Comparison of ENCODE assay signal across 1 cellular context in the genomic region with DNA sequence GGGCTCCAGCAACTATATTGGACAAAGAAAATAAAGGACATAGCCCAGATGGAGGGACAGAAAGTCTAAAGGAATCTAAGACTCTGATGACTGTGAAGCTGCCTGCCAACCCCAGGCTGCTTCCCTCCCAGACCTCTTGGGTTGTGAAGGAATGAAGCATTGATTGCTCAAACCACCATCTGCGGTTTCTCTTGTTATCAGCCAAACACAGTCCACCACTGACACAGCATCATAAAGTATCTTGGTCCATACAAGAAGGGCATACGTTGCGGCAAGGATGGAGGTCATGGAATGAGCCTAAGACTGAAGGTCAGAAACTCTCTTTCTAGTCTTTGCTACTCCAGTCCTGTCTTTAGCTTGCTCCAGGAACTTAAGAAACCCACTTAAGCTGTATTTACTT.
TF ChIP-seq lines count a peak whose summit lies in the region.

No MANE protein-coding gene starts in this region.

TF ChIP-seq in K562, 482 proteins besides CTCF, POLR2A, EP300 and RAD21 (continued from another document and continues in another):
- TF ChIP-seq STAT5A (IDR thresholded peaks at IDR 0.05; ENCODE audit: borderline replicate concordance, low read length) (peak; percentile 71; the same call in 1 of the 2 replicates), LCOR (CRISPR knock-in tag; IDR thresholded peaks at IDR 0.05) (peak; percentile 78; the same call in 1 of the 2 replicates), MCM2 (IDR thresholded peaks at IDR 0.05; ENCODE audit: low read depth) (no peak), TEAD4 (IDR thresholded peaks at IDR 0.05; ENCODE audit: low read length) (peak; percentile 95), TEAD4 (CRISPR knock-in tag; IDR thresholded peaks at IDR 0.05; ENCODE audit: borderline replicate concordance) (no peak), ZNF143 (CRISPR knock-in tag; IDR thresholded peaks at IDR 0.05) (no peak), CBX5 (IDR thresholded peaks at IDR 0.05; ENCODE audit: borderline replicate concordance, low read depth) (no peak), NCOA6 (IDR thresholded peaks at IDR 0.05) (no peak), POLR3A (IDR thresholded peaks at IDR 0.05; ENCODE audit: borderline replicate concordance, extremely low read depth, insufficient read depth, insufficient read length) (no peak), CBX3 (IDR thresholded peaks at IDR 0.05; ENCODE audit: borderline replicate concordance in 1 of 2, low read length in 2 of 2) (0 out of 3 replicates have a peak, but pooled peaks of 1 of the 2 experiments have one; percentile 23), CBFA2T3 (IDR thresholded peaks at IDR 0.05) (peak; percentile 92), TAF1 (IDR thresholded peaks at IDR 0.05; ENCODE audit: control insufficient read depth, extremely low read depth, insufficient read depth, low read length, severe bottlenecking) (no peak), SMARCE1 (IDR thresholded peaks at IDR 0.05) (peak; percentile 54; the same call in 1 of the 2 replicates), DPF2 (IDR thresholded peaks at IDR 0.05) (peak; percentile 78), RNF2 (IDR thresholded peaks at IDR 0.05) (peak; percentile 46; the same call in 1 of the 2 replicates), HNRNPH1 (optimal IDR thresholded peaks at IDR 0.05; ENCODE audit: low read depth, low read length) (no peak), ATF1 (CRISPR knock-in tag; IDR thresholded peaks at IDR 0.05) (no peak), ATF1 (tag; IDR thresholded peaks at IDR 0.05) (peak; percentile 27; the same call in 1 of the 2 replicates), ZNF311 (CRISPR knock-in tag; IDR thresholded peaks at IDR 0.05) (no peak), MTA2 (IDR thresholded peaks at IDR 0.05; ENCODE audit: low read depth) (peak; percentile 61), KLF16 (IDR thresholded peaks at IDR 0.05) (peak; percentile 86), CTBP1 (IDR thresholded peaks at IDR 0.05; ENCODE audit: borderline replicate concordance) (peak; percentile 100), ZEB2 (IDR thresholded peaks at IDR 0.05) (peak; percentile 67), NEUROD1 (IDR thresholded peaks at IDR 0.05; ENCODE audit: borderline replicate concordance, low read depth, low read length, partially characterized antibody) (peak; percentile 47), IFI16 (CRISPR knock-in tag; IDR thresholded peaks at IDR 0.05) (no peak), NFE2 (IDR thresholded peaks at IDR 0.05; ENCODE audit: low read depth) (peak; percentile 87), DNMT1 (IDR thresholded peaks at IDR 0.05) (no peak), GABPB1 (CRISPR knock-in tag; IDR thresholded peaks at IDR 0.05) (no peak), PML (IDR thresholded peaks at IDR 0.05; ENCODE audit: low read length) (peak; percentile 81; the same call in 1 of the 2 replicates), HNRNPUL1 (IDR thresholded peaks at IDR 0.05; ENCODE audit: low read length) (no peak), FOXK1 (CRISPR knock-in tag; IDR thresholded peaks at IDR 0.05; ENCODE audit: borderline replicate concordance) (no peak), ILK (tag; IDR thresholded peaks at IDR 0.05; ENCODE audit: borderline replicate concordance, low read depth) (no peak), NR2C1 (IDR thresholded peaks at IDR 0.05) (no peak), NR2C1 (tag; IDR thresholded peaks at IDR 0.05) (peak; percentile 55), ZBTB1 (CRISPR knock-in tag; IDR thresholded peaks at IDR 0.05; ENCODE audit: borderline replicate concordance, low read depth) (peak; percentile 61; the same call in 1 of the 2 replicates), NR1H2 (CRISPR knock-in tag; IDR thresholded peaks at IDR 0.05) (no peak), ZBTB17 (CRISPR knock-in tag; IDR thresholded peaks at IDR 0.05) (no peak), ZSCAN32 (CRISPR knock-in tag; IDR thresholded peaks at IDR 0.05) (no peak), ATF7 (IDR thresholded peaks at IDR 0.05) (peak; percentile 41; the same call in 1 of the 2 replicates), KAT2B (IDR thresholded peaks at IDR 0.05; ENCODE audit: low read depth, low read length) (no peak), SNRNP70 (optimal IDR thresholded peaks at IDR 0.05; ENCODE audit: low read depth, low read length) (no peak), ZNF695 (CRISPR knock-in tag; IDR thresholded peaks at IDR 0.05) (no peak), JUN (IDR thresholded peaks at IDR 0.05; ENCODE audit: borderline replicate concordance, low read depth, low read length) (peak; percentile 19; the same call in 1 of the 2 replicates), JUN (CRISPR knock-in tag; IDR thresholded peaks at IDR 0.05; ENCODE audit: borderline replicate concordance) (no peak), POLR2AphosphoS5 (IDR thresholded peaks at IDR 0.05; ENCODE audit: control insufficient read depth, insufficient read depth, low read depth, low read length) (peak; percentile 73; the same call in 1 of the 2 replicates), NRF1 (conservative IDR thresholded peaks at IDR 0.05 in 1 of 2, IDR thresholded peaks at IDR 0.05 in 1 of 2) (no peak)
- TF ChIP-seq, protein P1, sequence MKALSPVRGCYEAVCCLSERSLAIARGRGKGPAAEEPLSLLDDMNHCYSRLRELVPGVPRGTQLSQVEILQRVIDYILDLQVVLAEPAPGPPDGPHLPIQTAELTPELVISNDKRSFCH (CRISPR knock-in tag; IDR thresholded peaks at IDR 0.05), result no peak
- TF ChIP-seq, protein P1 (tag; IDR thresholded peaks at IDR 0.05), result peak; percentile 61; the same call in 1 of the 2 replicates
- TF ChIP-seq, protein P2, sequence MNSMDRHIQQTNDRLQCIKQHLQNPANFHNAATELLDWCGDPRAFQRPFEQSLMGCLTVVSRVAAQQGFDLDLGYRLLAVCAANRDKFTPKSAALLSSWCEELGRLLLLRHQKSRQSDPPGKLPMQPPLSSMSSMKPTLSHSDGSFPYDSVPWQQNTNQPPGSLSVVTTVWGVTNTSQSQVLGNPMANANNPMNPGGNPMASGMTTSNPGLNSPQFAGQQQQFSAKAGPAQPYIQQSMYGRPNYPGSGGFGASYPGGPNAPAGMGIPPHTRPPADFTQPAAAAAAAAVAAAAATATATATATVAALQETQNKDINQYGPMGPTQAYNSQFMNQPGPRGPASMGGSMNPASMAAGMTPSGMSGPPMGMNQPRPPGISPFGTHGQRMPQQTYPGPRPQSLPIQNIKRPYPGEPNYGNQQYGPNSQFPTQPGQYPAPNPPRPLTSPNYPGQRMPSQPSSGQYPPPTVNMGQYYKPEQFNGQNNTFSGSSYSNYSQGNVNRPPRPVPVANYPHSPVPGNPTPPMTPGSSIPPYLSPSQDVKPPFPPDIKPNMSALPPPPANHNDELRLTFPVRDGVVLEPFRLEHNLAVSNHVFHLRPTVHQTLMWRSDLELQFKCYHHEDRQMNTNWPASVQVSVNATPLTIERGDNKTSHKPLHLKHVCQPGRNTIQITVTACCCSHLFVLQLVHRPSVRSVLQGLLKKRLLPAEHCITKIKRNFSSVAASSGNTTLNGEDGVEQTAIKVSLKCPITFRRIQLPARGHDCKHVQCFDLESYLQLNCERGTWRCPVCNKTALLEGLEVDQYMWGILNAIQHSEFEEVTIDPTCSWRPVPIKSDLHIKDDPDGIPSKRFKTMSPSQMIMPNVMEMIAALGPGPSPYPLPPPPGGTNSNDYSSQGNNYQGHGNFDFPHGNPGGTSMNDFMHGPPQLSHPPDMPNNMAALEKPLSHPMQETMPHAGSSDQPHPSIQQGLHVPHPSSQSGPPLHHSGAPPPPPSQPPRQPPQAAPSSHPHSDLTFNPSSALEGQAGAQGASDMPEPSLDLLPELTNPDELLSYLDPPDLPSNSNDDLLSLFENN (IDR thresholded peaks at IDR 0.05; ENCODE audit: low read depth in 2 of 2, low read length in 2 of 2), result peak in 1 of 2 experiments; percentile 64; a peak in 1 of 4 replicates
- TF ChIP-seq, protein P3, sequence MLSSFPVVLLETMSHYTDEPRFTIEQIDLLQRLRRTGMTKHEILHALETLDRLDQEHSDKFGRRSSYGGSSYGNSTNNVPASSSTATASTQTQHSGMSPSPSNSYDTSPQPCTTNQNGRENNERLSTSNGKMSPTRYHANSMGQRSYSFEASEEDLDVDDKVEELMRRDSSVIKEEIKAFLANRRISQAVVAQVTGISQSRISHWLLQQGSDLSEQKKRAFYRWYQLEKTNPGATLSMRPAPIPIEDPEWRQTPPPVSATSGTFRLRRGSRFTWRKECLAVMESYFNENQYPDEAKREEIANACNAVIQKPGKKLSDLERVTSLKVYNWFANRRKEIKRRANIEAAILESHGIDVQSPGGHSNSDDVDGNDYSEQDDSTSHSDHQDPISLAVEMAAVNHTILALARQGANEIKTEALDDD (IDR thresholded peaks at IDR 0.05), result no peak
- TF ChIP-seq, protein P4, sequence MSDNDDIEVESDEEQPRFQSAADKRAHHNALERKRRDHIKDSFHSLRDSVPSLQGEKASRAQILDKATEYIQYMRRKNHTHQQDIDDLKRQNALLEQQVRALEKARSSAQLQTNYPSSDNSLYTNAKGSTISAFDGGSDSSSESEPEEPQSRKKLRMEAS (CRISPR knock-in tag; IDR thresholded peaks at IDR 0.05), result no peak
- TF ChIP-seq, protein P5, sequence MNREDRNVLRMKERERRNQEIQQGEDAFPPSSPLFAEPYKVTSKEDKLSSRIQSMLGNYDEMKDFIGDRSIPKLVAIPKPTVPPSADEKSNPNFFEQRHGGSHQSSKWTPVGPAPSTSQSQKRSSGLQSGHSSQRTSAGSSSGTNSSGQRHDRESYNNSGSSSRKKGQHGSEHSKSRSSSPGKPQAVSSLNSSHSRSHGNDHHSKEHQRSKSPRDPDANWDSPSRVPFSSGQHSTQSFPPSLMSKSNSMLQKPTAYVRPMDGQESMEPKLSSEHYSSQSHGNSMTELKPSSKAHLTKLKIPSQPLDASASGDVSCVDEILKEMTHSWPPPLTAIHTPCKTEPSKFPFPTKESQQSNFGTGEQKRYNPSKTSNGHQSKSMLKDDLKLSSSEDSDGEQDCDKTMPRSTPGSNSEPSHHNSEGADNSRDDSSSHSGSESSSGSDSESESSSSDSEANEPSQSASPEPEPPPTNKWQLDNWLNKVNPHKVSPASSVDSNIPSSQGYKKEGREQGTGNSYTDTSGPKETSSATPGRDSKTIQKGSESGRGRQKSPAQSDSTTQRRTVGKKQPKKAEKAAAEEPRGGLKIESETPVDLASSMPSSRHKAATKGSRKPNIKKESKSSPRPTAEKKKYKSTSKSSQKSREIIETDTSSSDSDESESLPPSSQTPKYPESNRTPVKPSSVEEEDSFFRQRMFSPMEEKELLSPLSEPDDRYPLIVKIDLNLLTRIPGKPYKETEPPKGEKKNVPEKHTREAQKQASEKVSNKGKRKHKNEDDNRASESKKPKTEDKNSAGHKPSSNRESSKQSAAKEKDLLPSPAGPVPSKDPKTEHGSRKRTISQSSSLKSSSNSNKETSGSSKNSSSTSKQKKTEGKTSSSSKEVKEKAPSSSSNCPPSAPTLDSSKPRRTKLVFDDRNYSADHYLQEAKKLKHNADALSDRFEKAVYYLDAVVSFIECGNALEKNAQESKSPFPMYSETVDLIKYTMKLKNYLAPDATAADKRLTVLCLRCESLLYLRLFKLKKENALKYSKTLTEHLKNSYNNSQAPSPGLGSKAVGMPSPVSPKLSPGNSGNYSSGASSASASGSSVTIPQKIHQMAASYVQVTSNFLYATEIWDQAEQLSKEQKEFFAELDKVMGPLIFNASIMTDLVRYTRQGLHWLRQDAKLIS (CRISPR knock-in tag; IDR thresholded peaks at IDR 0.05), result no peak
- TF ChIP-seq, protein P6, sequence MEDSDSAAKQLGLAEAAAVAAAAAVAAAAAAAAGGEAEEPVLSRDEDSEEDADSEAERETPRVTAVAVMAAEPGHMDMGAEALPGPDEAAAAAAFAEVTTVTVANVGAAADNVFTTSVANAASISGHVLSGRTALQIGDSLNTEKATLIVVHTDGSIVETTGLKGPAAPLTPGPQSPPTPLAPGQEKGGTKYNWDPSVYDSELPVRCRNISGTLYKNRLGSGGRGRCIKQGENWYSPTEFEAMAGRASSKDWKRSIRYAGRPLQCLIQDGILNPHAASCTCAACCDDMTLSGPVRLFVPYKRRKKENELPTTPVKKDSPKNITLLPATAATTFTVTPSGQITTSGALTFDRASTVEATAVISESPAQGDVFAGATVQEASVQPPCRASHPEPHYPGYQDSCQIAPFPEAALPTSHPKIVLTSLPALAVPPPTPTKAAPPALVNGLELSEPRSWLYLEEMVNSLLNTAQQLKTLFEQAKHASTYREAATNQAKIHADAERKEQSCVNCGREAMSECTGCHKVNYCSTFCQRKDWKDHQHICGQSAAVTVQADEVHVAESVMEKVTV (CRISPR knock-in tag; IDR thresholded peaks at IDR 0.05), result no peak
- TF ChIP-seq, protein P7, sequence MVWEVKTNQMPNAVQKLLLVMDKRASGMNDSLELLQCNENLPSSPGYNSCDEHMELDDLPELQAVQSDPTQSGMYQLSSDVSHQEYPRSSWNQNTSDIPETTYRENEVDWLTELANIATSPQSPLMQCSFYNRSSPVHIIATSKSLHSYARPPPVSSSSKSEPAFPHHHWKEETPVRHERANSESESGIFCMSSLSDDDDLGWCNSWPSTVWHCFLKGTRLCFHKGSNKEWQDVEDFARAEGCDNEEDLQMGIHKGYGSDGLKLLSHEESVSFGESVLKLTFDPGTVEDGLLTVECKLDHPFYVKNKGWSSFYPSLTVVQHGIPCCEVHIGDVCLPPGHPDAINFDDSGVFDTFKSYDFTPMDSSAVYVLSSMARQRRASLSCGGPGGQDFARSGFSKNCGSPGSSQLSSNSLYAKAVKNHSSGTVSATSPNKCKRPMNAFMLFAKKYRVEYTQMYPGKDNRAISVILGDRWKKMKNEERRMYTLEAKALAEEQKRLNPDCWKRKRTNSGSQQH (CRISPR knock-in tag; IDR thresholded peaks at IDR 0.05), result no peak
- TF ChIP-seq, protein P8, sequence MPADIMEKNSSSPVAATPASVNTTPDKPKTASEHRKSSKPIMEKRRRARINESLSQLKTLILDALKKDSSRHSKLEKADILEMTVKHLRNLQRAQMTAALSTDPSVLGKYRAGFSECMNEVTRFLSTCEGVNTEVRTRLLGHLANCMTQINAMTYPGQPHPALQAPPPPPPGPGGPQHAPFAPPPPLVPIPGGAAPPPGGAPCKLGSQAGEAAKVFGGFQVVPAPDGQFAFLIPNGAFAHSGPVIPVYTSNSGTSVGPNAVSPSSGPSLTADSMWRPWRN (IDR thresholded peaks at IDR 0.05; ENCODE audit: low read depth), result peak; percentile 72; the same call in 1 of the 2 replicates
- TF ChIP-seq, protein P9, sequence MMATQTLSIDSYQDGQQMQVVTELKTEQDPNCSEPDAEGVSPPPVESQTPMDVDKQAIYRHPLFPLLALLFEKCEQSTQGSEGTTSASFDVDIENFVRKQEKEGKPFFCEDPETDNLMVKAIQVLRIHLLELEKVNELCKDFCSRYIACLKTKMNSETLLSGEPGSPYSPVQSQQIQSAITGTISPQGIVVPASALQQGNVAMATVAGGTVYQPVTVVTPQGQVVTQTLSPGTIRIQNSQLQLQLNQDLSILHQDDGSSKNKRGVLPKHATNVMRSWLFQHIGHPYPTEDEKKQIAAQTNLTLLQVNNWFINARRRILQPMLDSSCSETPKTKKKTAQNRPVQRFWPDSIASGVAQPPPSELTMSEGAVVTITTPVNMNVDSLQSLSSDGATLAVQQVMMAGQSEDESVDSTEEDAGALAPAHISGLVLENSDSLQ (IDR thresholded peaks at IDR 0.05), result peak; percentile 52; the same call in 1 of the 2 replicates
